10 cellular contexts compared by ENCODE assay signal in genomic region chr20:57680131-57680716, GRCh38. TPM values are rescaled to one million over a fixed set of nuclear protein-coding genes. Genes with fewer than 3 reads are reported as not detected.
A peak's percentile ranks its signal among the peaks of the same experiment; 100 is the strongest.
DNase-seq lines count a peak whose midpoint lies in the region; ATAC-seq and TF ChIP-seq lines count a peak whose summit lies in the region.
"Had no signal": no experiment of that assay in that cellular context is flagged by ENCODE, and none has a peak within 500 bp of the region (broad histone marks: within the 10 kb centered on the region; RNA-seq: fewer than 3 reads in every experiment).

No MANE protein-coding gene starts in this region.

- H3K9ac ChIP-seq in mesendoderm (ENCODE audit: low read length), result no peak overlapping the region

- peaks cover 30% of the 10 kb centered on the region for H3K79me1 ChIP-seq in mesendoderm (ENCODE audit: low read length)

- H3K36me3 ChIP-seq in mesendoderm (ENCODE audit: control insufficient read depth, insufficient read depth, low read length), result no peaks in the 10 kb centered on the region

- H3K23ac ChIP-seq in mesendoderm (ENCODE audit: low read length), result no peak overlapping the region

- WGBS in mesendoderm (ENCODE audit: extremely low coverage, insufficient coverage, low lambda C conversion rate), result no CpG with 5 or more reads among the region's 12 CpGs

- H3K4me1 ChIP-seq in mesendoderm (ENCODE audit: control insufficient read depth, low read depth, low read length), result peaks cover 14% of the 10 kb centered on the region

- H3K4ac ChIP-seq in mesendoderm (ENCODE audit: low read depth, low read length), result no peak overlapping the region

- no peaks in the 10 kb centered on the region for H3K27me3 ChIP-seq in mesendoderm (ENCODE audit: insufficient read depth, low read length, poor library complexity)
- H3K27me3 ChIP-seq: body of pancreas had no signal

- no peak overlapping the region for H3K4me2 ChIP-seq in mesendoderm (ENCODE audit: low read length)

- H3K18ac ChIP-seq in mesendoderm (ENCODE audit: low read length), result no peak overlapping the region

- H3K79me2 ChIP-seq in mesendoderm (ENCODE audit: control insufficient read depth, insufficient read depth, low read length), result peaks cover 100% of the 10 kb centered on the region

- TF ChIP-seq CTCF in GM12864 (IDR thresholded peaks at IDR 0.05; ENCODE audit: low read depth, low read length, missing control alignments), result no peak
- TF ChIP-seq CTCF in choroid plexus epithelial cell (conservative IDR thresholded peaks at IDR 0.05; ENCODE audit: low read depth, low read length), result no peak
- no peak for TF ChIP-seq CTCF in foreskin fibroblast (IDR thresholded peaks at IDR 0.05; ENCODE audit: low read depth, low read length)

- ATAC-seq in GM21367 (IDR thresholded peaks at IDR 0.05; ENCODE audit: unreplicated experiment), result peak; percentile 48
- peak; percentile 68 for ATAC-seq in HG03378 (IDR thresholded peaks at IDR 0.05; ENCODE audit: unreplicated experiment)
- ATAC-seq: body of pancreas, Right ventricle myocardium inferior had no signal

- H2BK120ac ChIP-seq in mesendoderm (ENCODE audit: low read depth, low read length), result no peak overlapping the region

- H3K56ac ChIP-seq in mesendoderm (ENCODE audit: low read length), result no peak overlapping the region

- H3K4me3 ChIP-seq in GM12864 (ENCODE audit: low read depth, low read length), result peak overlapping the region; percentile 7; the same call in 1 of the 2 replicates
- H3K4me3 ChIP-seq in choroid plexus epithelial cell (ENCODE audit: low read depth, low read length), result no peak overlapping the region
- no peak overlapping the region for H3K4me3 ChIP-seq in foreskin fibroblast (ENCODE audit: low read depth in 1 of 2, low read length in 2 of 2)
- H3K4me3 ChIP-seq in mesendoderm (ENCODE audit: low read length), result no peak overlapping the region
- H3K4me3 ChIP-seq: body of pancreas had no signal

- no peak overlapping the region for H2AK5ac ChIP-seq in mesendoderm (ENCODE audit: low read length)

- H2BK5ac ChIP-seq in mesendoderm (ENCODE audit: low read length), result no peak overlapping the region

- no peak overlapping the region for H3K27ac ChIP-seq in mesendoderm (ENCODE audit: low read depth, low read length)

- H2BK15ac ChIP-seq in mesendoderm (replicated peaks; ENCODE audit: low read depth), result no peak overlapping the region

- no peak overlapping the region for H4K8ac ChIP-seq in mesendoderm (ENCODE audit: low read depth, low read length)

- DNase-seq in GM12864 (ENCODE audit: low read depth), result peak; percentile 88
- DNase-seq in choroid plexus epithelial cell (ENCODE audit: low read depth), result peak; percentile 28
- no peak for DNase-seq in anterior cingulate cortex (lab: John Stamatoyannopoulos, UW)
- no peak for DNase-seq in foreskin fibroblast
- no peak for DNase-seq in mesendoderm
- no peak for DNase-seq in activated gamma-delta T cell treated with Interleukin-2 at 50 U/mL for 16 hours
- DNase-seq: body of pancreas had no signal

- H4K5ac ChIP-seq in mesendoderm (ENCODE audit: low read length), result no peak overlapping the region

RNA-seq across cellular contexts. Expression of gene PMEPA1, which starts 29.6 kb away (rescaled TPM):
- 52.6 TPM for polyA plus RNA-seq in mesendoderm (2013, experiment 1 of 2)
- polyA plus RNA-seq in mesendoderm (2013, experiment 2 of 2), result 52.5 TPM

RNA-seq across cellular contexts. Expression of gene ZBP1, which starts 60.0 kb away (rescaled TPM):
- not detected for polyA plus RNA-seq in mesendoderm (2013, experiment 1 of 2)
- polyA plus RNA-seq in mesendoderm (2013, experiment 2 of 2), result not detected

Comparison
In these comparisons a context has a peak if more than half of its experiments do, and no peak if none do; other contexts are left out.
1. DNase-seq: peak in GM12864 (single experiment) and choroid plexus epithelial cell (single experiment); none in anterior cingulate cortex (0 of 58), foreskin fibroblast (0 of 2), mesendoderm (single experiment) and activated gamma-delta T cell treated with Interleukin-2 at 50 U/mL for 16 hours (single experiment).